Comparison of ENCODE assay signal across 9 cellular contexts in the genomic region with DNA sequence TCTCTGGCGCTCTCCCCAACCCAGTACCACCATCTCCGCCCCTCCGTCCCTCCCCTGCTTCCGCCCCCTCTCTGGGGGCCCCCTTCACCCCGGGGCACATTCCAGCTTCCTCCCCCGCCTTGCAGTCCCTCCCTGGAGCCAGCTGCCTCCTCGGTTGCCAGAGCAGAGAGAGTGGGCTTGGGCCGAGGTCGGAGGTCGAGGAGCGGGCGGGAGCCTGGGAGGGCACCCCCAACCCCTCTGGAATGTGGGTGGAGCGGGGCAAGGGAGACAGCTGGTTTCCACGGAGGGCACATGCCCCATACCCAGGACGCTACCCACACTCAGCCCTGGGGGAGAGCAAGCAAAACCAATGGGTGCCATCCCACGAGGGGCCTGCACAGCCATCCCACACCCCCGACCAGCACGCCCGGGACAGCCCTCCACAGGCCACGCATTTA. TPM values are rescaled to one million over a fixed set of nuclear protein-coding genes. Genes with fewer than 3 reads are reported as not detected.
DNase-seq lines count a peak whose midpoint lies in the region; ATAC-seq, FAIRE-seq and TF ChIP-seq lines count a peak whose summit lies in the region.
"Had no signal": no experiment of that assay in that cellular context is flagged by ENCODE, and none has a peak within 500 bp of the region (broad histone marks: within the 10 kb centered on the region; RNA-seq: fewer than 3 reads in every experiment).

No MANE protein-coding gene starts in this region.

- peak overlapping the region; percentile 79 for H3K27ac Mint-ChIP-seq in activated CD8-positive, alpha-beta memory T cell treated with anti-CD3 and anti-CD28 coated beads, Interleukin-2, amount 10 ng/mL, durations not matched to agents 7 days and 5 days
- H3K27ac Mint-ChIP-seq in memory B cell = peak overlapping the region; percentile 99

- intact Hi-C loops in GM12878 (cut with micrococcal nuclease; ENCODE audit: unreplicated experiment) = no loop called here
- intact Hi-C loops in transverse colon (cut with DNase I; ENCODE audit: low total_unique reads) = no loop called here

- CTCF ChIA-PET in activated CD8-positive, alpha-beta memory T cell treated with anti-CD3 and anti-CD28 coated beads, Interleukin-2, amount 10 ng/mL, durations not matched to agents 7 days and 5 days (lab: Charles Lee) = interaction anchor here (1.5 to 17.8 kb wide), 3 partner anchors 10 to 20 kb away, joined by 3 to 723 read pairs (median 12); a partner anchor contains a TSS
- CTCF ChIA-PET in GM12878 (lab: Yijun Ruan, JAX) = interaction anchor here (1.5 to 7.2 kb wide), 2 partner anchors 10 to 20 kb away, joined by 11 to 363 read pairs; a partner anchor contains a TSS

- TF ChIP-seq POLR2A in GM12878 (IDR thresholded peaks at IDR 0.05; ENCODE audit: low read depth, low read length) (no peak), transverse colon (IDR thresholded peaks at IDR 0.05) (no peak)

- H3K9me3 Mint-ChIP-seq in activated CD8-positive, alpha-beta memory T cell treated with anti-CD3 and anti-CD28 coated beads, Interleukin-2, amount 10 ng/mL, durations not matched to agents 7 days and 5 days (ENCODE audit: low read depth) = no peaks in the 10 kb centered on the region
- no peaks in the 10 kb centered on the region for H3K9me3 Mint-ChIP-seq in memory B cell

- TF ChIP-seq EP300 in GM12878 (IDR thresholded peaks at IDR 0.05; ENCODE audit: borderline replicate concordance in 1 of 2, control insufficient read depth in 1 of 2, low read depth in 2 of 2, low read length in 2 of 2) (no peak), transverse colon (IDR thresholded peaks at IDR 0.05; ENCODE audit: low read depth) (no peak)

- TF ChIP-seq RAD21 in GM12878 (IDR thresholded peaks at IDR 0.05; ENCODE audit: insufficient read depth, low read depth, low read length) = no peak

- POLR2A ChIA-PET in GM12878 (lab: Charles Lee) = interaction anchor here (1.4 to 8.7 kb wide), 5 partner anchors 10 to 195 kb away, joined by 6 to 184 read pairs (median 11); a partner anchor contains a TSS

- H3K27ac ChIP-seq in GM12878 (ENCODE audit: control insufficient read depth, insufficient read depth) (peak overlapping the region; percentile 91), transverse colon (peak overlapping the region; percentile 98 to 100 (median 98))

- H3K9ac ChIP-seq in GM12878 (ENCODE audit: control insufficient read depth, insufficient read depth, low read length) = peak overlapping the region; percentile 77

- peak overlapping the region; percentile 36 for H3K4me3 Mint-ChIP-seq in activated CD8-positive, alpha-beta memory T cell treated with anti-CD3 and anti-CD28 coated beads, Interleukin-2, amount 10 ng/mL, durations not matched to agents 7 days and 5 days
- H3K4me3 Mint-ChIP-seq in memory B cell = peak overlapping the region; percentile 92

- H3K4me2 ChIP-seq in GM12878 (ENCODE audit: control insufficient read depth, insufficient read depth) = peak overlapping the region; percentile 97

- 11% methylated on average over 15 of the region's 20 CpGs for WGBS in GM12878 (ENCODE audit: insufficient coverage, insufficient replicate concordance, low lambda C conversion rate, missing lambda C conversion rate)
- WGBS in transverse colon (ENCODE audit: low coverage in 1 of 2), 2 donors = 27% methylated on average over 13 of the region's 20 CpGs; no CpG with 5 or more reads in 1 of the 2 donors

- H3K36me3 ChIP-seq in GM12878 (ENCODE audit: control insufficient read depth in 2 of 2, insufficient read depth in 2 of 2, low read length in 1 of 2) = no peaks in the 10 kb centered on the region
- H3K36me3 ChIP-seq in transverse colon = peaks cover 0 to 2% (median 0%) of the 10 kb centered on the region in 4 donors

- BruUV-seq in GM12878 (replicated peaks; lab: Mats Ljungman, UMichigan) = no TSS peak

- H2AFZ ChIP-seq in GM12878 (ENCODE audit: control insufficient read depth, low read depth, low read length) = no peak overlapping the region

- H3K9me3 ChIP-seq in GM12878 (replicated peaks; ENCODE audit: control insufficient read depth, insufficient read depth, low read length) (no peaks in the 10 kb centered on the region), transverse colon (no peaks in the 10 kb centered on the region)
- H3K9me3 ChIP-seq: mucosa of descending colon had no signal

- SMC1A ChIA-PET in GM12878 (lab: Charles Lee; ENCODE audit: uncharacterized antibody, unreplicated experiment) = interaction anchor here (1.1 kb wide), 1 partner anchor 19 kb away, joined by 5 read pairs; no protein-coding TSS in a partner anchor

- in situ Hi-C loops in GM12878 (cut with MboI) (loop anchor here (10.0 kb wide), 1 partner anchor 822 kb away; no protein-coding TSS in a partner anchor), transverse colon (cut with MboI; ENCODE audit: low pct_ligation_motif_present in 1 of 4, low pct_unique_long_range_greater_than_20kb in 1 of 4, low sequenced_read_pairs in 3 of 4) (no loop called here)

- H4K20me1 ChIP-seq in GM12878 (ENCODE audit: control insufficient read depth, insufficient read depth) = no peaks in the 10 kb centered on the region

- no peak for DNase-seq in activated CD8-positive, alpha-beta memory T cell treated with anti-CD3 and anti-CD28 coated beads, Interleukin-2, amount 10 ng/mL, durations not matched to agents 7 days and 5 days
- no peak for DNase-seq in activated CD8-positive, alpha-beta memory T cell treated with anti-CD3 and anti-CD28 coated beads, Interleukin-2, amount 50 U/mL, for 48 hours
- DNase-seq in GM12878 (ENCODE audit: low read depth, low spot score) (no peak), memory B cell (ENCODE audit: low spot score in 2 of 2) (no peak), transverse colon (peak; percentile 25), NCI-H82 (lab: John Stamatoyannopoulos, UW) (no peak), amniotic stem cell (lab: John Stamatoyannopoulos, UW) (no peak)
- DNase-seq in stimulated activated CD4-positive, alpha-beta T cell treated with anti-CD3 and anti-CD28 coated beads, Interleukin-12 subunit alpha, Interleukin-12 subunit beta, amount 100 ng/mL, for 4 hours = no peak

- peak overlapping the region; percentile 92 for H3K4me3 ChIP-seq in GM12878
- H3K4me3 ChIP-seq in transverse colon = peak overlapping the region in 2 of 4 donors; percentile 19 to 61
- H3K4me3 ChIP-seq: mucosa of descending colon had no signal

- peaks cover 62% of the 10 kb centered on the region for H3K4me1 ChIP-seq in GM12878 (ENCODE audit: control insufficient read depth, insufficient read depth, low read length)
- H3K4me1 ChIP-seq in transverse colon = peaks cover 67 to 84% (median 79%) of the 10 kb centered on the region in 4 donors

- FAIRE-seq in GM12878 (lab: Jason Lieb, UNC) = no peak

- RAD21 ChIA-PET in GM12878 (lab: Charles Lee; ENCODE audit: unreplicated experiment) = interaction anchor here (3.8 kb wide), 1 partner anchor 18 kb away, joined by 24 read pairs; no protein-coding TSS in a partner anchor

- H3K36me3 Mint-ChIP-seq in activated CD8-positive, alpha-beta memory T cell treated with anti-CD3 and anti-CD28 coated beads, Interleukin-2, amount 10 ng/mL, durations not matched to agents 7 days and 5 days = peaks cover 3% of the 10 kb centered on the region
- peaks cover 4% of the 10 kb centered on the region for H3K36me3 Mint-ChIP-seq in memory B cell

- TF ChIP-seq CTCF in GM12878 (IDR thresholded peaks at IDR 0.05 in 2 of 3, conservative IDR thresholded peaks at IDR 0.05 in 1 of 3; ENCODE audit: control insufficient read depth in 2 of 3, extremely low read depth in 1 of 3, insufficient read depth in 1 of 3, low read depth in 3 of 3, low read length in 3 of 3) = no peak
- TF ChIP-seq CTCF in transverse colon (IDR thresholded peaks at IDR 0.05) = no peak

- H3K27me3 Mint-ChIP-seq in activated CD8-positive, alpha-beta memory T cell treated with anti-CD3 and anti-CD28 coated beads, Interleukin-2, amount 10 ng/mL, durations not matched to agents 7 days and 5 days = peaks cover 2% of the 10 kb centered on the region
- no peaks in the 10 kb centered on the region for H3K27me3 Mint-ChIP-seq in memory B cell

- H3K27me3 ChIP-seq in GM12878 (replicated peaks in 1 of 2; ENCODE audit: control insufficient read depth in 2 of 2, insufficient read depth in 2 of 2, low read length in 1 of 2) (no peaks in the 10 kb centered on the region), transverse colon (no peaks in the 10 kb centered on the region)

- H3K79me2 ChIP-seq in GM12878 (ENCODE audit: control insufficient read depth, insufficient read depth, low read length) = peaks cover 35% of the 10 kb centered on the region

- H3K4me1 Mint-ChIP-seq in activated CD8-positive, alpha-beta memory T cell treated with anti-CD3 and anti-CD28 coated beads, Interleukin-2, amount 10 ng/mL, durations not matched to agents 7 days and 5 days = peaks cover 56% of the 10 kb centered on the region
- peaks cover 44% of the 10 kb centered on the region for H3K4me1 Mint-ChIP-seq in memory B cell

- ATAC-seq in activated CD8-positive, alpha-beta memory T cell treated with anti-CD3 and anti-CD28 coated beads, Interleukin-2, amount 10 ng/mL, durations not matched to agents 7 days and 5 days = no peak
- ATAC-seq in GM12878 (no peak), memory B cell (ENCODE audit: low read depth) (no peak)

RNA-seq across cellular contexts. Expression of a gene that starts 6.4 kb away (rescaled TPM):
- total RNA-seq in activated CD8-positive, alpha-beta memory T cell treated with anti-CD3 and anti-CD28 coated beads, Interleukin-2, amount 10 ng/mL, durations not matched to agents 7 days and 5 days = 100 to 1,000 TPM; 189 to 210 TPM
- total RNA-seq in GM12878 (2013; cell fraction: nucleolus; rRNA removed) = 275 and 320 TPM in 2 replicates
- 216 and 225 TPM in 2 replicates for total RNA-seq in GM12878 (2014; rRNA removed)
- total RNA-seq in GM12878 (2014; rRNA removed; fragmentation: Illumina TruSeq; extraction: Trizol) = 228 and 243 TPM in 2 replicates
- 264 and 284 TPM in 2 replicates for total RNA-seq in GM12878 (2021)
- 115 TPM for polyA plus RNA-seq in GM12878 (2011; ENCODE audit: low read depth)
- polyA plus RNA-seq in GM12878 (2011; rRNA removed) = 153 and 253 TPM in 2 replicates
- polyA plus RNA-seq in GM12878 (2011; cell fraction: cytosol; rRNA removed) = 253 and 279 TPM in 2 replicates
- polyA plus RNA-seq in GM12878 (2011; cell fraction: nucleus; rRNA removed) = 892 and 1,145 TPM in 2 replicates
- polyA plus RNA-seq in GM12878 (2012) = 254 and 374 TPM in 2 replicates
- 152 and 313 TPM in 2 replicates for polyA plus RNA-seq in GM12878 (2014; fragmentation: Illumina TruSeq; extraction: Trizol)
- 10 to 100 TPM; 27.6 to 52.4 TPM for polyA plus RNA-seq in GM12878 (2014; fragmentation: Nextera tagmentation; extraction: Ambion mirVana)
- 335 and 370 TPM in 2 replicates for polyA plus RNA-seq in GM12878 (2014; rRNA removed)
- polyA plus RNA-seq in GM12878 (2016; fragmentation: Nextera tagmentation; extraction: Ambion mirVana) = 100 to 1,000 TPM; 162 to 166 TPM
- 50.8 and 65.0 TPM in 2 replicates for polyA minus RNA-seq in GM12878 (2011; rRNA and poly(A)+ RNA removed)
- polyA minus RNA-seq in GM12878 (2011; cell fraction: cytosol; rRNA and poly(A)+ RNA removed) = 44.4 and 56.1 TPM in 2 replicates
- polyA minus RNA-seq in GM12878 (2011; cell fraction: nucleus; rRNA and poly(A)+ RNA removed) = 81.2 and 108 TPM in 2 replicates
- total RNA-seq in transverse colon = 100 to 1,000 TPM; 431 to 488 (median 460) TPM

RNA-seq across cellular contexts. Expression of a gene that starts 12.6 kb away (rescaled TPM):
- total RNA-seq in activated CD8-positive, alpha-beta memory T cell treated with anti-CD3 and anti-CD28 coated beads, Interleukin-2, amount 10 ng/mL, durations not matched to agents 7 days and 5 days = 10 to 100 TPM; 54.7 to 60.3 TPM
- total RNA-seq in GM12878 (2013; cell fraction: nucleolus; rRNA removed) = 15.3 and 16.8 TPM in 2 replicates
- 52.8 and 57.6 TPM in 2 replicates for total RNA-seq in GM12878 (2014; rRNA removed)
- total RNA-seq in GM12878 (2014; rRNA removed; fragmentation: Illumina TruSeq; extraction: Trizol) = 15.4 and 18.8 TPM in 2 replicates
- 71.8 and 73.0 TPM in 2 replicates for total RNA-seq in GM12878 (2021)
- polyA plus RNA-seq in GM12878 (2011; ENCODE audit: low read depth) = 13.7 TPM
- 14.8 and 29.6 TPM in 2 replicates for polyA plus RNA-seq in GM12878 (2011; rRNA removed)
- polyA plus RNA-seq in GM12878 (2011; cell fraction: cytosol; rRNA removed) = 85.8 and 125 TPM in 2 replicates
- polyA plus RNA-seq in GM12878 (2011; cell fraction: nucleus; rRNA removed) = 64.1 and 89.0 TPM in 2 replicates
- 61.2 and 63.0 TPM in 2 replicates for polyA plus RNA-seq in GM12878 (2012)
- polyA plus RNA-seq in GM12878 (2014; fragmentation: Illumina TruSeq; extraction: Trizol) = 1.1 and 8.1 TPM in 2 replicates
- 1 to 10 TPM in 1 of 2 experiments, under 1 TPM in 1; 0.89 to 6.9 TPM for polyA plus RNA-seq in GM12878 (2014; fragmentation: Nextera tagmentation; extraction: Ambion mirVana)
- polyA plus RNA-seq in GM12878 (2014; rRNA removed) = 94.6 and 104 TPM in 2 replicates
- 10 to 100 TPM; 72.0 to 79.9 TPM for polyA plus RNA-seq in GM12878 (2016; fragmentation: Nextera tagmentation; extraction: Ambion mirVana)
- 10.3 and 34.2 TPM in 2 replicates for polyA minus RNA-seq in GM12878 (2011; rRNA and poly(A)+ RNA removed)
- 20.5 and 25.9 TPM in 2 replicates for polyA minus RNA-seq in GM12878 (2011; cell fraction: cytosol; rRNA and poly(A)+ RNA removed)
- polyA minus RNA-seq in GM12878 (2011; cell fraction: nucleus; rRNA and poly(A)+ RNA removed) = 11.1 and 20.1 TPM in 2 replicates
- 100 to 1,000 TPM in 2 of 4 donors, 10 to 100 TPM in 2; 72.5 to 116 (median 99.0) TPM for total RNA-seq in transverse colon

RNA-seq across cellular contexts. Expression of a gene that starts 14.3 kb away (rescaled TPM):
- total RNA-seq in activated CD8-positive, alpha-beta memory T cell treated with anti-CD3 and anti-CD28 coated beads, Interleukin-2, amount 10 ng/mL, durations not matched to agents 7 days and 5 days = 10 to 100 TPM; 73.3 to 88.6 TPM
- 69.3 and 73.1 TPM in 2 replicates for total RNA-seq in GM12878 (2013; cell fraction: nucleolus; rRNA removed)
- total RNA-seq in GM12878 (2014; rRNA removed) (6.1 and 8.4 TPM in 2 replicates), GM12878 (2014; rRNA removed; fragmentation: Illumina TruSeq; extraction: Trizol) (6.5 and 7.0 TPM in 2 replicates), GM12878 (2021) (51.5 and 52.3 TPM in 2 replicates), transverse colon (100 to 1,000 TPM in 3 of 4 donors, 10 to 100 TPM in 1; 89.4 to 379 (median 116) TPM)
- 6.0 TPM for polyA plus RNA-seq in GM12878 (2011; ENCODE audit: low read depth)
- polyA plus RNA-seq in GM12878 (2011; rRNA removed) (7.6 and 12.2 TPM in 2 replicates), GM12878 (2014; fragmentation: Illumina TruSeq; extraction: Trizol) (4.2 and 7.9 TPM in 2 replicates), GM12878 (2014; fragmentation: Nextera tagmentation; extraction: Ambion mirVana) (under 1 TPM; 0.38 to 0.63 TPM), GM12878 (2014; rRNA removed) (30.9 and 33.7 TPM in 2 replicates), GM12878 (2016; fragmentation: Nextera tagmentation; extraction: Ambion mirVana) (1 to 10 TPM; 2.3 TPM)
- polyA plus RNA-seq in GM12878 (2011; cell fraction: cytosol; rRNA removed) = 24.2 and 29.5 TPM in 2 replicates
- polyA plus RNA-seq in GM12878 (2011; cell fraction: nucleus; rRNA removed) = 102 and 129 TPM in 2 replicates
- polyA plus RNA-seq in GM12878 (2012) = 26.6 and 35.6 TPM in 2 replicates
- polyA minus RNA-seq in GM12878 (2011; rRNA and poly(A)+ RNA removed) = 2.3 and 11.8 TPM in 2 replicates
- polyA minus RNA-seq in GM12878 (2011; cell fraction: cytosol; rRNA and poly(A)+ RNA removed) = 21.7 and 23.8 TPM in 2 replicates
- polyA minus RNA-seq in GM12878 (2011; cell fraction: nucleus; rRNA and poly(A)+ RNA removed) = 29.9 and 46.6 TPM in 2 replicates

RNA-seq across cellular contexts. Expression of a gene that starts 21.2 kb away (rescaled TPM):
- 100 to 1,000 TPM; 190 to 221 TPM for total RNA-seq in activated CD8-positive, alpha-beta memory T cell treated with anti-CD3 and anti-CD28 coated beads, Interleukin-2, amount 10 ng/mL, durations not matched to agents 7 days and 5 days
- total RNA-seq in GM12878 (2013; cell fraction: nucleolus; rRNA removed) = 14.2 and 16.6 TPM in 2 replicates
- total RNA-seq in GM12878 (2014; rRNA removed) = 45.8 and 52.5 TPM in 2 replicates
- 18.9 and 23.6 TPM in 2 replicates for total RNA-seq in GM12878 (2014; rRNA removed; fragmentation: Illumina TruSeq; extraction: Trizol)
- 304 and 305 TPM in 2 replicates for total RNA-seq in GM12878 (2021)
- 34.8 TPM for polyA plus RNA-seq in GM12878 (2011; ENCODE audit: low read depth)
- 18.5 and 46.6 TPM in 2 replicates for polyA plus RNA-seq in GM12878 (2011; rRNA removed)
- polyA plus RNA-seq in GM12878 (2011; cell fraction: cytosol; rRNA removed) = 109 and 189 TPM in 2 replicates
- polyA plus RNA-seq in GM12878 (2011; cell fraction: nucleus; rRNA removed) = 95.0 and 142 TPM in 2 replicates
- polyA plus RNA-seq in GM12878 (2012) = 163 and 185 TPM in 2 replicates
- polyA plus RNA-seq in GM12878 (2014; fragmentation: Illumina TruSeq; extraction: Trizol) = 1.4 and 12.8 TPM in 2 replicates
- 10 to 100 TPM in 1 of 2 experiments, 1 to 10 TPM in 1; 7.2 to 45.0 TPM for polyA plus RNA-seq in GM12878 (2014; fragmentation: Nextera tagmentation; extraction: Ambion mirVana)
- polyA plus RNA-seq in GM12878 (2014; rRNA removed) = 179 and 216 TPM in 2 replicates
- 100 to 1,000 TPM; 355 to 357 TPM for polyA plus RNA-seq in GM12878 (2016; fragmentation: Nextera tagmentation; extraction: Ambion mirVana)
- 38.4 and 79.7 TPM in 2 replicates for polyA minus RNA-seq in GM12878 (2011; rRNA and poly(A)+ RNA removed)
- polyA minus RNA-seq in GM12878 (2011; cell fraction: cytosol; rRNA and poly(A)+ RNA removed) = 73.8 and 96.8 TPM in 2 replicates
- polyA minus RNA-seq in GM12878 (2011; cell fraction: nucleus; rRNA and poly(A)+ RNA removed) = 21.4 and 39.0 TPM in 2 replicates
- 100 to 1,000 TPM; 157 to 650 (median 240) TPM for total RNA-seq in transverse colon

RNA-seq across cellular contexts. Expression of a gene that starts 23.0 kb away (rescaled TPM):
- not detected for total RNA-seq in activated CD8-positive, alpha-beta memory T cell treated with anti-CD3 and anti-CD28 coated beads, Interleukin-2, amount 10 ng/mL, durations not matched to agents 7 days and 5 days
- total RNA-seq in GM12878 (2013; cell fraction: nucleolus; rRNA removed) = not detected in 2 replicates
- not detected in 2 replicates for total RNA-seq in GM12878 (2014; rRNA removed)
- total RNA-seq in GM12878 (2014; rRNA removed; fragmentation: Illumina TruSeq; extraction: Trizol) = not detected in 2 replicates
- total RNA-seq in GM12878 (2021) = not detected in 2 replicates
- polyA plus RNA-seq in GM12878 (2011; ENCODE audit: low read depth) = not detected
- not detected in 2 replicates for polyA plus RNA-seq in GM12878 (2011; rRNA removed)
- polyA plus RNA-seq in GM12878 (2011; cell fraction: cytosol; rRNA removed) = not detected in 2 replicates
- not detected in 2 replicates for polyA plus RNA-seq in GM12878 (2011; cell fraction: nucleus; rRNA removed)
- not detected in 2 replicates for polyA plus RNA-seq in GM12878 (2012)
- not detected in 2 replicates for polyA plus RNA-seq in GM12878 (2014; fragmentation: Illumina TruSeq; extraction: Trizol)
- polyA plus RNA-seq in GM12878 (2014; fragmentation: Nextera tagmentation; extraction: Ambion mirVana) = not detected
- not detected in 2 replicates for polyA plus RNA-seq in GM12878 (2014; rRNA removed)
- not detected for polyA plus RNA-seq in GM12878 (2016; fragmentation: Nextera tagmentation; extraction: Ambion mirVana)
- polyA minus RNA-seq in GM12878 (2011; rRNA and poly(A)+ RNA removed) = not detected in 2 replicates
- not detected in 2 replicates for polyA minus RNA-seq in GM12878 (2011; cell fraction: cytosol; rRNA and poly(A)+ RNA removed)
- polyA minus RNA-seq in GM12878 (2011; cell fraction: nucleus; rRNA and poly(A)+ RNA removed) = not detected in 2 replicates
- 100 to 1,000 TPM in 1 of 4 donors, 10 to 100 TPM in 3; 30.5 to 112 (median 40.6) TPM for total RNA-seq in transverse colon
